In the genomic region with DNA sequence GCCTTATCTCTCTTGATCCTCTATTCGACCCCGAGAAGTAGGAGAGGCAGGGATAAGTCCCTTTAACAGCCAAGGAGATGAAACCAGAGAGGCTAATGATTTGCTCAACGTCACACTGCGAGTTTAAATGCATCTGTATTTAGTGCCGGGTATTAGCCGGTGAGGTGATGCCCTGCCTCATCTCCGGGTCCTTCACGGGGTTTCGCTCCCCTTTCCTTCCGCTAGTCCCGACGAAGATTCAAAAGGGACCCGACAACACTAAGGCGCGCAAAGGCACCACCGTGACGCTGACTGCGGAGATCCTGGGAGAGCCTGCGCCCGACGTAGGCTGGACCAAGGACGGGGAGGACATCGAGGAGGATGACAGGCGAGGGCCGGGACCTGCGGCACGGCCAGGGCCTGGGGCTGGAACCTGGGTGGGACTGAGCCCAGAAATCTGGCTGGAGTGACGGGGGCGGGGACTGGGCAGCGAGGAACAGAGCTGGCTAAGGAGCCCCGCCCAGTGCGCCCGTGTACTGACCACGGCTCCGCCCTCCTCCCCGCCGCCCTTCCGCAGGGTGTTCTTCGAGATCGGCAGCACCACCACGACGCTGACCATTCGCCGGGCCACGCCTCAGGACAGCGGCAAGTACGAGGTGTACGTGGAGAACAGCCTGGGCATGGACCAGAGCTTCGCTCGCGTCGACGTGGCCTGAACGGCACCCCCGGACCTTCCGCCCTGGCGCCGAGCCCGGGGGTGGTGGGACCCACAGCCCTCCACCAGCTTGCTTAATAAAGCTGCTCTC, we compare ENCODE assay signal across 8 cellular contexts. TPM values are rescaled to one million over a fixed set of nuclear protein-coding genes. Genes with fewer than 3 reads are reported as not detected.
DNase-seq lines count a peak whose midpoint lies in the region; ATAC-seq, FAIRE-seq and TF ChIP-seq lines count a peak whose summit lies in the region.

No MANE protein-coding gene starts in this region.

- H3K9me3 ChIP-seq in ectodermal cell (ENCODE audit: control insufficient read depth, low read length) (no peaks in the 10 kb centered on the region), lung (ENCODE audit: control insufficient read depth in 2 of 2, insufficient read depth in 1 of 2, low read length in 1 of 2) (peaks cover 0 to 5% of the 10 kb centered on the region in 2 donors)

- H3K4me3 Mint-ChIP-seq in T-helper 2 cell treated with Interferon-gamma antibody and Interleukin-4, amounts not matched to agents 5 μg/mL and 100 μg/mL, for 36 hours: peak overlapping the region; percentile 94

- DNase-seq in AG20443 (ENCODE audit: low spot score) (peak; percentile 95), HTR-8/SVneo (ENCODE audit: insufficient read length, low spot score) (peak; percentile 91), lung (ENCODE audit: low spot score) (peak; percentile 87), substantia nigra (lab: John Stamatoyannopoulos, UW) (peak in 35 of 49 donors; percentile 8 to 81 (median 41))
- peak; percentile 58 for DNase-seq in T-helper 2 cell treated with Interferon-gamma antibody and Interleukin-4, amounts not matched to agents 5 μg/mL and 100 μg/mL, for 36 hours (ENCODE audit: low spot score)

- no peak overlapping the region for H3K27ac Mint-ChIP-seq in T-helper 2 cell treated with Interferon-gamma antibody and Interleukin-4, amounts not matched to agents 5 μg/mL and 100 μg/mL, for 36 hours

- peaks cover 47% of the 10 kb centered on the region for H3K27me3 Mint-ChIP-seq in T-helper 2 cell treated with Interferon-gamma antibody and Interleukin-4, amounts not matched to agents 5 μg/mL and 100 μg/mL, for 36 hours (ENCODE audit: low read depth)

- H3K4me1 ChIP-seq in ectodermal cell (ENCODE audit: control insufficient read depth, insufficient read depth, low read length) (peaks cover 20% of the 10 kb centered on the region), lung (ENCODE audit: control insufficient read depth in 2 of 2, insufficient read depth in 2 of 2, low read length in 2 of 2) (peaks cover 3 to 16% of the 10 kb centered on the region in 2 donors)

- H3K36me3 Mint-ChIP-seq in T-helper 2 cell treated with Interferon-gamma antibody and Interleukin-4, amounts not matched to agents 5 μg/mL and 100 μg/mL, for 36 hours (ENCODE audit: low read depth): peaks cover 5% of the 10 kb centered on the region

- no peak overlapping the region for H3K27ac ChIP-seq in ectodermal cell (ENCODE audit: insufficient read depth, low read depth, low read length, poor library complexity, severe bottlenecking)
- H3K27ac ChIP-seq in lung (ENCODE audit: low read depth in 1 of 2, low read length in 1 of 2): peak overlapping the region; percentile 88 to 96
- peak overlapping the region; percentile 79 for H3K27ac ChIP-seq in substantia nigra (ENCODE audit: low read depth, low read length, poor library complexity, severe bottlenecking)

- ATAC-seq in GM19023 (IDR thresholded peaks at IDR 0.05; ENCODE audit: unreplicated experiment): peak; percentile 27
- peak; percentile 78 for ATAC-seq in lung (ENCODE audit: insufficient read depth, low FRiP score)
- no peak for ATAC-seq in HG03139 (IDR thresholded peaks at IDR 0.05; ENCODE audit: unreplicated experiment)

- H3K4me1 Mint-ChIP-seq in T-helper 2 cell treated with Interferon-gamma antibody and Interleukin-4, amounts not matched to agents 5 μg/mL and 100 μg/mL, for 36 hours (ENCODE audit: low read depth): peaks cover 32% of the 10 kb centered on the region

- FAIRE-seq in HTR-8/SVneo (lab: Jason Lieb, UNC): peak; percentile 76

- 4 to 5% methylated on average over 59 of the region's 59 CpGs for WGBS in ectodermal cell, 2 experiments
- WGBS in lung, 2 donors: 3 to 4% methylated on average over 48 to 59 of the region's 59 CpGs

- H3K9me3 Mint-ChIP-seq in T-helper 2 cell treated with Interferon-gamma antibody and Interleukin-4, amounts not matched to agents 5 μg/mL and 100 μg/mL, for 36 hours: no peaks in the 10 kb centered on the region

- H3K36me3 ChIP-seq in ectodermal cell (ENCODE audit: control insufficient read depth, insufficient read depth, low read length) (no peaks in the 10 kb centered on the region), lung (ENCODE audit: control insufficient read depth in 2 of 2, insufficient read depth in 2 of 2, low read length in 2 of 2) (peaks cover 0 to 3% of the 10 kb centered on the region in 2 donors)

- H3K4me3 ChIP-seq in ectodermal cell (ENCODE audit: insufficient read depth, low read depth, low read length) (peak overlapping the region; percentile 51), lung (peak overlapping the region; percentile 40)

- peaks cover 56% of the 10 kb centered on the region for H3K27me3 ChIP-seq in ectodermal cell (ENCODE audit: control insufficient read depth, insufficient read depth, low read length, poor library complexity, severe bottlenecking)
- H3K27me3 ChIP-seq in lung (ENCODE audit: control insufficient read depth, insufficient read depth): peaks cover 3% of the 10 kb centered on the region

- no peak for TF ChIP-seq CTCF in lung (IDR thresholded peaks at IDR 0.05; ENCODE audit: control extremely low read depth, extremely low read depth)

RNA-seq across cellular contexts. Expression of gene GMPPA, which starts 1.0 kb away (rescaled TPM):
- 25.1 TPM for polyA plus RNA-seq in ectodermal cell (2013, experiment 1 of 4)
- polyA plus RNA-seq in ectodermal cell (2013, experiment 2 of 4): 26.5 TPM
- polyA plus RNA-seq in ectodermal cell (2013, experiment 3 of 4): 20.1 TPM
- polyA plus RNA-seq in ectodermal cell (2013, experiment 4 of 4): 19.6 TPM
- 10 to 100 TPM; 18.8 to 48.9 TPM for total RNA-seq in lung
- 10 to 100 TPM; 30.7 to 46.6 TPM for polyA plus RNA-seq in lung

RNA-seq across cellular contexts. Expression of gene ASIC4, which starts 16.6 kb away (rescaled TPM):
- 0.80 TPM for polyA plus RNA-seq in ectodermal cell (2013, experiment 1 of 4)
- polyA plus RNA-seq in ectodermal cell (2013, experiment 2 of 4): 1.1 TPM
- polyA plus RNA-seq in ectodermal cell (2013, experiment 3 of 4): 0.80 TPM
- polyA plus RNA-seq in ectodermal cell (2013, experiment 4 of 4): 1.1 TPM
- under 1 TPM; 0.26 to 0.43 TPM for total RNA-seq in lung
- polyA plus RNA-seq in lung: under 1 TPM; 0.02 TPM

RNA-seq across cellular contexts. Expression of gene CHPF, which starts 45.9 kb away (rescaled TPM):
- 19.8 TPM for polyA plus RNA-seq in ectodermal cell (2013, experiment 1 of 4)
- 18.4 TPM for polyA plus RNA-seq in ectodermal cell (2013, experiment 2 of 4)
- polyA plus RNA-seq in ectodermal cell (2013, experiment 3 of 4): 15.7 TPM
- polyA plus RNA-seq in ectodermal cell (2013, experiment 4 of 4): 18.2 TPM
- 10 to 100 TPM; 42.7 to 89.6 TPM for total RNA-seq in lung
- polyA plus RNA-seq in lung: 10 to 100 TPM; 44.6 to 71.6 TPM

RNA-seq across cellular contexts. Expression of gene TMEM198, which starts 46.1 kb away (rescaled TPM):
- 1.6 TPM for polyA plus RNA-seq in ectodermal cell (2013, experiment 1 of 4)
- 2.7 TPM for polyA plus RNA-seq in ectodermal cell (2013, experiment 2 of 4)
- 2.7 TPM for polyA plus RNA-seq in ectodermal cell (2013, experiment 3 of 4)
- 2.8 TPM for polyA plus RNA-seq in ectodermal cell (2013, experiment 4 of 4)
- 1 to 10 TPM; 1.3 to 7.1 TPM for total RNA-seq in lung
- polyA plus RNA-seq in lung: 1 to 10 TPM; 3.9 to 4.7 TPM

Comparison
In these comparisons a context has a peak if more than half of its experiments do, and no peak if none do; other contexts are left out.
1. DNase-seq: peak in every context shown above with its lines; median percentile 95 in AG20443; 91 in HTR-8/SVneo; 87 in lung; 58 in T-helper 2 cell treated with Interferon-gamma antibody and Interleukin-4, amounts not matched to agents 5 μg/mL and 100 μg/mL, for 36 hours; 41 in substantia nigra.